Comparison of ENCODE assay signal across 16 cellular contexts in the genomic region with DNA sequence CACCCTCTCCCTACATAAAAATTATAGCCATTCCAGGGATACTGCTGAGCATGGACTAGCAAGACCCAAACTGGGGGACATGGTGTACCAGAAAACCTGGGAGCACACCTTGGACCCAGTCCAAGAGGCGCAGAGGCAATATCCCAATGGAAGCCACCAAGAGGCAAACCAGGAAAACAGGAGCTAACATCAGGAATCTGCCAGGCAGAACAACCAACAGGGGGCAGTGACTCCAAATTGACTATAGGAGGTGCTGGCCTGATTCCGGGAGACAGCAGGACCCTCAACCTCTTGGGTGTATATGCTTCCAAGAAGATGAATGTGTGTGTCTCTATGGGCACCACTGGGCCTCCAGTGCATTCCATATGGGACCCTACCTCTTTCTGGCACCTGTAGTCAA.
A peak's percentile ranks its signal among the peaks of the same experiment; 100 is the strongest.
DNase-seq lines count a peak whose midpoint lies in the region; ATAC-seq and TF ChIP-seq lines count a peak whose summit lies in the region.
"Had no signal": no experiment of that assay in that cellular context is flagged by ENCODE, and none has a peak within 500 bp of the region (broad histone marks: within the 10 kb centered on the region; RNA-seq: fewer than 3 reads in every experiment).

No MANE protein-coding gene starts in this region.

- no peak overlapping the region for H3K27ac ChIP-seq in SK-N-SH (ENCODE audit: low read depth in 2 of 2, low read length in 1 of 2)
- H3K27ac ChIP-seq in Panc1 (ENCODE audit: low read length) = no peak overlapping the region
- no peak overlapping the region for H3K27ac ChIP-seq in esophagus muscularis mucosa (replicated peaks in 1 of 4)
- H3K27ac ChIP-seq in temporal lobe (ENCODE audit: low read depth, low read length) = peak overlapping the region; percentile 17
- H3K27ac ChIP-seq in upper lobe of left lung = no peak overlapping the region
- no peak overlapping the region for H3K27ac ChIP-seq in CD4-positive, alpha-beta T cell (ENCODE audit: low read depth, low read length)
- H3K27ac ChIP-seq in coronary artery = no peak overlapping the region

- H3K4me1 Mint-ChIP-seq in CD4-positive, alpha-beta T cell (ENCODE audit: low read depth) = no peaks in the 10 kb centered on the region

- intact Hi-C loops in Panc1 (cut with micrococcal nuclease; ENCODE audit: unreplicated experiment) (no loop called here), esophagus muscularis mucosa (cut with DNase I) (no loop called here)
- intact Hi-C loops in CD4-positive, alpha-beta T cell (cut with DNase I, micrococcal nuclease) = no loop called here

- H3K9ac ChIP-seq in SK-N-SH = no peak overlapping the region

- TF ChIP-seq CTCF in SK-N-SH (IDR thresholded peaks at IDR 0.05) (peak; percentile 36; the same call in 1 of the 2 replicates), Panc1 (IDR thresholded peaks at IDR 0.05) (peak; percentile 17; the same call in 1 of the 2 replicates), esophagus muscularis mucosa (IDR thresholded peaks at IDR 0.05) (no peak), upper lobe of left lung (IDR thresholded peaks at IDR 0.05) (no peak), coronary artery (IDR thresholded peaks at IDR 0.05) (no peak)
- TF ChIP-seq CTCF in CD4-positive, alpha-beta T cell (IDR thresholded peaks at IDR 0.05) = no peak

- TF ChIP-seq POLR2A in esophagus muscularis mucosa (IDR thresholded peaks at IDR 0.05; ENCODE audit: low read depth) = no peak
- no peak for TF ChIP-seq POLR2A in upper lobe of left lung (IDR thresholded peaks at IDR 0.05)

- DNase-seq in SK-N-SH = no peak
- DNase-seq in Panc1 (ENCODE audit: low read depth, low spot score) = no peak
- peak; percentile 81 for DNase-seq in esophagus muscularis mucosa (ENCODE audit: extremely low spot score)
- no peak for DNase-seq in upper lobe of left lung
- no peak for DNase-seq in CD4-positive, alpha-beta T cell
- no peak for DNase-seq in coronary artery (ENCODE audit: low spot score)
- DNase-seq: activated CD4-positive, alpha-beta T cell treated with anti-CD3 and anti-CD28 coated beads for 1 hour; activated CD8-positive, alpha-beta memory T cell treated with anti-CD3 and anti-CD28 coated beads, Interleukin-2, amount 50 U/mL, for 4 hours; cortex of kidney; midbrain; NCI-H2171; nucleus accumbens; T-helper 1 cell had no signal

- H3K4me1 ChIP-seq in SK-N-SH (ENCODE audit: control insufficient read depth in 1 of 2, insufficient read depth in 2 of 2, low read depth in 1 of 2, low read length in 1 of 2) (peaks cover 0 to 6% of the 10 kb centered on the region in 2 experiments; a peak in 1 of 4 replicates), Panc1 (ENCODE audit: control insufficient read depth, insufficient read depth, low read length) (no peaks in the 10 kb centered on the region), esophagus muscularis mucosa (no peaks in the 10 kb centered on the region), upper lobe of left lung (peaks cover 0 to 3% (median 0%) of the 10 kb centered on the region in 4 donors)

- no peak overlapping the region for H3K27ac Mint-ChIP-seq in CD4-positive, alpha-beta T cell
- H3K27ac Mint-ChIP-seq: activated naive CD4-positive, alpha-beta T cell treated with anti-CD3 and anti-CD28 coated beads, Interleukin-2, amount 50 U/mL, for 72 hours had no signal

- H3K79me2 ChIP-seq in SK-N-SH (ENCODE audit: insufficient read depth) = no peaks in the 10 kb centered on the region

- H3K9me3 Mint-ChIP-seq in CD4-positive, alpha-beta T cell = no peaks in the 10 kb centered on the region
- H3K9me3 Mint-ChIP-seq: activated naive CD4-positive, alpha-beta T cell treated with anti-CD3 and anti-CD28 coated beads, Interleukin-2, amount 50 U/mL, for 72 hours had no signal

- ATAC-seq in SK-N-SH treated with all-trans-retinoic acid at 6 μM for 48 hours (no peak), Panc1 (no peak), upper lobe of left lung (ENCODE audit: low FRiP score in 2 of 2) (no peak)
- ATAC-seq in CD4-positive, alpha-beta T cell (ENCODE audit: poor library complexity) = no peak
- ATAC-seq: activated naive CD4-positive, alpha-beta T cell treated with anti-CD3 and anti-CD28 coated beads, Interleukin-2, amount 50 U/mL, for 72 hours had no signal

- 93% methylated on average over 2 of the region's 2 CpGs for WGBS in SK-N-SH (ENCODE audit: low lambda C conversion rate)
- WGBS in esophagus muscularis mucosa = 94% methylated on average over 2 of the region's 2 CpGs
- WGBS in upper lobe of left lung, 2 donors = 92 to 100% methylated on average over 2 of the region's 2 CpGs

- H3F3A ChIP-seq in SK-N-SH (replicated peaks; ENCODE audit: insufficient read depth) = no peaks in the 10 kb centered on the region

- no peaks in the 10 kb centered on the region for H3K9me2 ChIP-seq in SK-N-SH

- in situ Hi-C loops in Panc1 (cut with HindIII; ENCODE audit: low pct_unique_long_range_greater_than_20kb, low sequenced_read_pairs) = no loop called here

- H3K36me3 ChIP-seq in SK-N-SH (replicated peaks in 1 of 2; ENCODE audit: control insufficient read depth in 1 of 2, insufficient read depth in 2 of 2, low read length in 1 of 2) (no peaks in the 10 kb centered on the region), Panc1 (ENCODE audit: control insufficient read depth, insufficient read depth, low read length) (no peaks in the 10 kb centered on the region), esophagus muscularis mucosa (no peaks in the 10 kb centered on the region), upper lobe of left lung (no peaks in the 10 kb centered on the region)

- H3K9me3 ChIP-seq in SK-N-SH (no peaks in the 10 kb centered on the region), Panc1 (ENCODE audit: control insufficient read depth, insufficient read depth, low read depth, low read length) (0 out of 2 replicates have a peak, but pooled peaks cover 3% of the 10 kb centered on the region), esophagus muscularis mucosa (no peaks in the 10 kb centered on the region), upper lobe of left lung (no peaks in the 10 kb centered on the region)
- H3K9me3 ChIP-seq in CD4-positive, alpha-beta T cell (ENCODE audit: control insufficient read depth, low read length) = peaks cover 3% of the 10 kb centered on the region

- peak; percentile 17; the same call in 1 of the 2 replicates for TF ChIP-seq RAD21 in SK-N-SH (IDR thresholded peaks at IDR 0.05; ENCODE audit: low read length)

- H3K27me3 Mint-ChIP-seq in CD4-positive, alpha-beta T cell = peaks cover 33% of the 10 kb centered on the region

- CTCF ChIA-PET in SK-N-SH (lab: Yijun Ruan, JAX) (interaction anchor here (0.8 to 1.7 kb wide), 2 partner anchors 13 to 105 kb away, joined by 3 to 6 read pairs; no protein-coding TSS in a partner anchor), Panc1 (lab: Charles Lee) (no interaction called here)
- CTCF ChIA-PET in CD4-positive, alpha-beta T cell (lab: Charles Lee) = no interaction called here

- H4K20me1 ChIP-seq in SK-N-SH (ENCODE audit: insufficient read depth) = no peaks in the 10 kb centered on the region

- H3K36me3 Mint-ChIP-seq in CD4-positive, alpha-beta T cell (ENCODE audit: low read depth) = no peaks in the 10 kb centered on the region
- H3K36me3 Mint-ChIP-seq: activated naive CD4-positive, alpha-beta T cell treated with anti-CD3 and anti-CD28 coated beads, Interleukin-2, amount 50 U/mL, for 72 hours had no signal

- no peak overlapping the region for H2AFZ ChIP-seq in SK-N-SH (ENCODE audit: low read depth)

- H3K4me2 ChIP-seq in SK-N-SH = no peak overlapping the region; the same call in 1 of the 2 replicates

- BruUV-seq in Panc1 (replicated peaks; lab: Mats Ljungman, UMichigan) = no TSS peak

- H3K4me3 ChIP-seq in SK-N-SH (ENCODE audit: low read depth in 2 of 2, low read length in 1 of 2) (no peak overlapping the region), Panc1 (ENCODE audit: low read depth in 2 of 2, low read length in 2 of 2) (no peak overlapping the region), esophagus muscularis mucosa (no peak overlapping the region), upper lobe of left lung (no peak overlapping the region), coronary artery (no peak overlapping the region)

- POLR2A ChIA-PET in SK-N-SH (lab: Yijun Ruan, JAX) = no interaction called here
- POLR2A ChIA-PET in Panc1 (lab: Charles Lee) = no interaction called here
- POLR2A ChIA-PET in CD4-positive, alpha-beta T cell (lab: Charles Lee) = no interaction called here

- no peak overlapping the region for H3K4me3 Mint-ChIP-seq in CD4-positive, alpha-beta T cell

- no peak for TF ChIP-seq EP300 in SK-N-SH (IDR thresholded peaks at IDR 0.05; ENCODE audit: borderline replicate concordance in 1 of 2, low read depth in 1 of 2, low read length in 1 of 2)
- TF ChIP-seq EP300 in esophagus muscularis mucosa (IDR thresholded peaks at IDR 0.05) = no peak
- TF ChIP-seq EP300 in upper lobe of left lung (IDR thresholded peaks at IDR 0.05) = no peak

- no peaks in the 10 kb centered on the region for H3K27me3 ChIP-seq in SK-N-SH (ENCODE audit: insufficient read depth)
- H3K27me3 ChIP-seq in Panc1 (ENCODE audit: control insufficient read depth, insufficient read depth, low read length) = no peaks in the 10 kb centered on the region
- H3K27me3 ChIP-seq in esophagus muscularis mucosa = no peaks in the 10 kb centered on the region
- H3K27me3 ChIP-seq in upper lobe of left lung = no peaks in the 10 kb centered on the region
- H3K27me3 ChIP-seq in CD4-positive, alpha-beta T cell (ENCODE audit: control insufficient read depth, insufficient read depth, low read length) = peaks cover 5% of the 10 kb centered on the region

TF ChIP-seq in SK-N-SH, 30 proteins besides CTCF, POLR2A, EP300 and RAD21:
- TF ChIP-seq NRF1 (IDR thresholded peaks at IDR 0.05; ENCODE audit: low read depth, low read length) (no peak), RXRA (IDR thresholded peaks at IDR 0.05; ENCODE audit: borderline replicate concordance, low read depth) (no peak), SIN3A (IDR thresholded peaks at IDR 0.05; ENCODE audit: borderline replicate concordance, low read depth, low read length) (no peak), GABPA (IDR thresholded peaks at IDR 0.05; ENCODE audit: low read depth) (no peak), MEF2A (IDR thresholded peaks at IDR 0.05; ENCODE audit: borderline replicate concordance, low read depth) (no peak), RFX5 (IDR thresholded peaks at IDR 0.05; ENCODE audit: low read length) (no peak), CHD2 (IDR thresholded peaks at IDR 0.05; ENCODE audit: low read length, partially characterized antibody) (no peak)

TF ChIP-seq in SK-N-SH treated with all-trans-retinoic acid at 6 μM for 48 hours, 23 proteins besides CTCF, POLR2A, EP300 and RAD21 (continues in another document):
- TF ChIP-seq TCF4 (CRISPR knock-in tag; IDR thresholded peaks at IDR 0.05; ENCODE audit: borderline replicate concordance) (no peak), CSDC2 (CRISPR knock-in tag; IDR thresholded peaks at IDR 0.05) (no peak), ZC3H10 (CRISPR knock-in tag; IDR thresholded peaks at IDR 0.05) (no peak), ZNF70 (CRISPR knock-in tag; IDR thresholded peaks at IDR 0.05) (no peak), ARNTL (CRISPR knock-in tag; IDR thresholded peaks at IDR 0.05; ENCODE audit: borderline replicate concordance, low read depth) (no peak), ZNF565 (CRISPR knock-in tag; conservative IDR thresholded peaks at IDR 0.05; ENCODE audit: low read depth) (no peak)

Comparison
In these comparisons a context has a peak if more than half of its experiments do, and no peak if none do; other contexts are left out.
1. CTCF ChIP-seq: peak in SK-N-SH (single experiment) and Panc1 (single experiment); none in esophagus muscularis mucosa (0 of 3), upper lobe of left lung (0 of 6), CD4-positive, alpha-beta T cell (single experiment) and coronary artery (single experiment).